In genomic region chr16:53787423-53787822, GRCh38 we compare ENCODE assay signal across 22 cellular contexts.
A peak's percentile ranks its signal among the peaks of the same experiment; 100 is the strongest.
DNase-seq lines count a peak whose midpoint lies in the region; ATAC-seq and TF ChIP-seq lines count a peak whose summit lies in the region.
"Had no signal": no experiment of that assay in that cellular context is flagged by ENCODE, and none has a peak within 500 bp of the region (broad histone marks: within the 10 kb centered on the region; RNA-seq: fewer than 3 reads in every experiment).

No MANE protein-coding gene starts in this region.

- CTCF ChIA-PET in MCF 10A (lab: Yijun Ruan, JAX) (no interaction called here), mammary epithelial cell (lab: Charles Lee; ENCODE audit: low non-redundant PET) (interaction anchor here (0.9 kb wide), 1 partner anchor 105 kb away, joined by 4 read pairs; no protein-coding TSS in a partner anchor)

- H3K9me3 Mint-ChIP-seq in MCF 10A (ENCODE audit: unreplicated experiment), result no peaks in the 10 kb centered on the region
- H3K9me3 Mint-ChIP-seq: H9, HFFc6 had no signal

- no peaks in the 10 kb centered on the region for H4K20me1 ChIP-seq in mammary epithelial cell (ENCODE audit: insufficient read depth, low read length)

- H3K4me1 ChIP-seq in mammary epithelial cell (ENCODE audit: insufficient read depth, low read length), result peaks cover 33% of the 10 kb centered on the region
- H3K4me1 ChIP-seq in lower lobe of right lung, result no peaks in the 10 kb centered on the region
- H3K4me1 ChIP-seq: BE2C had no signal

- H3K27ac ChIP-seq in mammary epithelial cell (ENCODE audit: insufficient read depth, low read depth, low read length), result no peak overlapping the region
- H3K27ac ChIP-seq in epithelial cell of prostate, result peak overlapping the region; percentile 2
- H3K27ac ChIP-seq in lower lobe of right lung, result no peak overlapping the region
- H3K27ac ChIP-seq: HL-60, KMS-11 had no signal

- 100% methylated on average over 2 of the region's 2 CpGs for WGBS in mammary epithelial cell (ENCODE audit: low coverage, missing lambda C conversion rate)

- no peak overlapping the region for H3K4me2 ChIP-seq in mammary epithelial cell (ENCODE audit: insufficient read depth, low read depth, low read length)
- H3K4me2 ChIP-seq: KMS-11, SK-N-SH had no signal

- no peak for ATAC-seq in lower lobe of right lung
- ATAC-seq: Panc1 had no signal

- POLR2A ChIA-PET in MCF 10A (lab: Yijun Ruan, JAX), result no interaction called here

- H3K27me3 Mint-ChIP-seq in MCF 10A (ENCODE audit: insufficient read depth, unreplicated experiment), result no peaks in the 10 kb centered on the region

- no peak overlapping the region for H3K4me3 Mint-ChIP-seq in MCF 10A (ENCODE audit: unreplicated experiment)
- H3K4me3 Mint-ChIP-seq: H9, HFFc6 had no signal

- BruUV-seq in MCF 10A (replicated peaks; lab: Mats Ljungman, UMichigan) (no TSS peak), mammary epithelial cell (replicated peaks; lab: Mats Ljungman, UMichigan) (no TSS peak)

- H2AFZ ChIP-seq in mammary epithelial cell (ENCODE audit: low read depth, low read length), result no peak overlapping the region

- H3K9me3 ChIP-seq in mammary epithelial cell (replicated peaks; ENCODE audit: insufficient read depth, low read length) (no peaks in the 10 kb centered on the region), lower lobe of right lung (no peaks in the 10 kb centered on the region)
- H3K9me3 ChIP-seq: BE2C, SK-N-SH had no signal

- H3K79me2 ChIP-seq in mammary epithelial cell (ENCODE audit: insufficient read depth, low read length), result peaks cover 52% of the 10 kb centered on the region

- H3K9ac ChIP-seq in mammary epithelial cell (ENCODE audit: insufficient read depth, low read length), result no peak overlapping the region
- H3K9ac ChIP-seq: KMS-11, SK-N-SH had no signal

- H3K27ac Mint-ChIP-seq in MCF 10A (ENCODE audit: low read depth, unreplicated experiment), result peak overlapping the region; percentile 32
- H3K27ac Mint-ChIP-seq: HFFc6 had no signal

- DNase-seq in MCF 10A (ENCODE audit: unreplicated experiment) (no peak), mammary epithelial cell (no peak), amniotic epithelial cell (ENCODE audit: low read depth) (peak; percentile 68), epithelial cell of prostate (ENCODE audit: low read depth, low spot score) (no peak), lower lobe of right lung (no peak), iPS-NIHi11 (ENCODE audit: low spot score) (no peak), D341Med (ENCODE audit: low spot score) (no peak), NCI-H2029 treated with DMSO at 0.1 percent for 48 hours (lab: John Stamatoyannopoulos, UW) (no peak)
- DNase-seq: BE2C, EL, GF-D8, H9, HFFc6, NCI-H1417, NCI-H187, NCI-H2107, NCI-H510A, SIG-M5, SK-N-SH had no signal

- no peaks in the 10 kb centered on the region for H3K27me3 ChIP-seq in mammary epithelial cell (ENCODE audit: insufficient read depth, low read length)
- no peaks in the 10 kb centered on the region for H3K27me3 ChIP-seq in lower lobe of right lung (ENCODE audit: low read depth)
- H3K27me3 ChIP-seq: BE2C had no signal

- intact Hi-C loops in MCF 10A (cut with micrococcal nuclease) (no loop called here), mammary epithelial cell (cut with micrococcal nuclease) (no loop called here), lower lobe of right lung (cut with DNase I) (no loop called here)

- H3K36me3 ChIP-seq in mammary epithelial cell (ENCODE audit: insufficient read depth, low read length) (no peaks in the 10 kb centered on the region), lower lobe of right lung (no peaks in the 10 kb centered on the region)
- H3K36me3 ChIP-seq: BE2C had no signal

- H3K4me3 ChIP-seq in mammary epithelial cell (replicated peaks in 1 of 3; ENCODE audit: insufficient read depth in 1 of 3, low read depth in 2 of 3, low read length in 3 of 3) (no peak overlapping the region), lower lobe of right lung (no peak overlapping the region)

- TF ChIP-seq CTCF in MCF 10A (IDR thresholded peaks at IDR 0.05; ENCODE audit: unreplicated experiment) (no peak), mammary epithelial cell (conservative IDR thresholded peaks at IDR 0.05 in 1 of 2, IDR thresholded peaks at IDR 0.05 in 1 of 2; ENCODE audit: extremely low read depth in 1 of 2, insufficient read depth in 1 of 2, low read depth in 1 of 2, low read length in 2 of 2) (no peak), lower lobe of right lung (IDR thresholded peaks at IDR 0.05) (no peak)

- in situ Hi-C loops in mammary epithelial cell (cut with MboI; ENCODE audit: low sequenced_read_pairs in 2 of 2), result loop anchor here (10.0 kb wide), 1 partner anchor 97 kb away; no protein-coding TSS in a partner anchor

- dilution Hi-C loops in mammary epithelial cell (cut with HindIII; ENCODE audit: low sequenced_read_pairs), result no loop called here

- peaks cover 17% of the 10 kb centered on the region for H3K36me3 Mint-ChIP-seq in MCF 10A (ENCODE audit: insufficient read depth, unreplicated experiment)

- peaks cover 52% of the 10 kb centered on the region for H3K4me1 Mint-ChIP-seq in MCF 10A (ENCODE audit: insufficient read depth, unreplicated experiment)
